9 cellular contexts compared by ENCODE assay signal in genomic region chr5:243648-244367, GRCh38. TPM values are rescaled to one million over a fixed set of nuclear protein-coding genes. Genes with fewer than 3 reads are reported as not detected.
DNase-seq lines count a peak whose midpoint lies in the region; ATAC-seq lines count a peak whose summit lies in the region.
"Not testable (repeated sequence)": the region's sequence is repeated elsewhere in the genome, so short reads cannot be mapped to it uniquely, and the experiment has no call there.
"Had no signal": no experiment of that assay in that cellular context is flagged by ENCODE, and none has a peak within 500 bp of the region (broad histone marks: within the 10 kb centered on the region; RNA-seq: fewer than 3 reads in every experiment).

No MANE protein-coding gene starts in this region.

- H3K9me3 Mint-ChIP-seq in T-helper 1 cell treated with Interleukin-12 subunit alpha and Interleukin-12 subunit beta and Interleukin-4 antibody, amounts not matched to agents 30 μg/mL and 1 μg/mL, for 36 hours: peaks cover 12% of the 10 kb centered on the region
- not testable (repeated sequence) for H3K9me3 Mint-ChIP-seq in activated CD4-positive, alpha-beta memory T cell treated with anti-CD3 and anti-CD28 coated beads, Interleukin-2, amount 10 ng/mL, durations not matched to agents 7 days and 5 days; activated T-cell treated with anti-CD3 and anti-CD28 coated beads, Interleukin-2, amount 50 U/mL, for 72 hours; activated naive CD8-positive, alpha-beta T cell treated with anti-CD3 and anti-CD28 coated beads for 36 hours; effector memory CD8-positive, alpha-beta T cell; natural killer cell treated with Interleukin-12 subunit alpha and Interleukin-12 subunit beta and Interleukin-15 and Interleukin-18, amount 100 ng/mL, for 72 hours

- POLR2A ChIA-PET in activated CD4-positive, alpha-beta memory T cell treated with anti-CD3 and anti-CD28 coated beads, Interleukin-2, amount 10 ng/mL, durations not matched to agents 7 days and 5 days (lab: Charles Lee): interaction anchor here (1.1 kb wide), 1 partner anchor 24 kb away, joined by 3 read pairs; no protein-coding TSS in a partner anchor

- H3K27ac Mint-ChIP-seq in T-helper 1 cell treated with Interleukin-12 subunit alpha and Interleukin-12 subunit beta and Interleukin-4 antibody, amounts not matched to agents 30 μg/mL and 1 μg/mL, for 36 hours: peak overlapping the region; percentile 71
- peak overlapping the region; percentile 41 for H3K27ac Mint-ChIP-seq in activated CD4-positive, alpha-beta memory T cell treated with anti-CD3 and anti-CD28 coated beads, Interleukin-2, amount 10 ng/mL, durations not matched to agents 7 days and 5 days
- H3K27ac Mint-ChIP-seq in activated T-cell treated with anti-CD3 and anti-CD28 coated beads, Interleukin-2, amount 50 U/mL, for 72 hours: peak overlapping the region; percentile 94
- peak overlapping the region; percentile 81 for H3K27ac Mint-ChIP-seq in activated naive CD8-positive, alpha-beta T cell treated with anti-CD3 and anti-CD28 coated beads for 36 hours
- peak overlapping the region; percentile 15 to 78 for H3K27ac Mint-ChIP-seq in effector memory CD8-positive, alpha-beta T cell
- H3K27ac Mint-ChIP-seq in natural killer cell treated with Interleukin-12 subunit alpha and Interleukin-12 subunit beta and Interleukin-15 and Interleukin-18, amount 100 ng/mL, for 72 hours: peak overlapping the region; percentile 14 to 47

- H3K4me3 Mint-ChIP-seq in T-helper 1 cell treated with Interleukin-12 subunit alpha and Interleukin-12 subunit beta and Interleukin-4 antibody, amounts not matched to agents 30 μg/mL and 1 μg/mL, for 36 hours: peak overlapping the region; percentile 22
- H3K4me3 Mint-ChIP-seq in activated CD4-positive, alpha-beta memory T cell treated with anti-CD3 and anti-CD28 coated beads, Interleukin-2, amount 10 ng/mL, durations not matched to agents 7 days and 5 days; effector memory CD8-positive, alpha-beta T cell; natural killer cell treated with Interleukin-12 subunit alpha and Interleukin-12 subunit beta and Interleukin-15 and Interleukin-18, amount 100 ng/mL, for 72 hours: not testable (repeated sequence)
- H3K4me3 Mint-ChIP-seq in activated T-cell treated with anti-CD3 and anti-CD28 coated beads, Interleukin-2, amount 50 U/mL, for 72 hours: peak overlapping the region; percentile 51 to 81
- H3K4me3 Mint-ChIP-seq in activated naive CD8-positive, alpha-beta T cell treated with anti-CD3 and anti-CD28 coated beads for 36 hours: peak overlapping the region; percentile 50

- CTCF ChIA-PET in activated CD4-positive, alpha-beta memory T cell treated with anti-CD3 and anti-CD28 coated beads, Interleukin-2, amount 10 ng/mL, durations not matched to agents 7 days and 5 days (lab: Charles Lee): not testable (repeated sequence)

- H3K27me3 Mint-ChIP-seq in T-helper 1 cell treated with Interleukin-12 subunit alpha and Interleukin-12 subunit beta and Interleukin-4 antibody, amounts not matched to agents 30 μg/mL and 1 μg/mL, for 36 hours (ENCODE audit: low read depth); activated CD4-positive, alpha-beta memory T cell treated with anti-CD3 and anti-CD28 coated beads, Interleukin-2, amount 10 ng/mL, durations not matched to agents 7 days and 5 days; activated T-cell treated with anti-CD3 and anti-CD28 coated beads, Interleukin-2, amount 50 U/mL, for 72 hours (ENCODE audit: low read depth); activated naive CD8-positive, alpha-beta T cell treated with anti-CD3 and anti-CD28 coated beads for 36 hours; effector memory CD8-positive, alpha-beta T cell; natural killer cell treated with Interleukin-12 subunit alpha and Interleukin-12 subunit beta and Interleukin-15 and Interleukin-18, amount 100 ng/mL, for 72 hours: not testable (repeated sequence)

- peaks cover 67% of the 10 kb centered on the region for H3K36me3 Mint-ChIP-seq in T-helper 1 cell treated with Interleukin-12 subunit alpha and Interleukin-12 subunit beta and Interleukin-4 antibody, amounts not matched to agents 30 μg/mL and 1 μg/mL, for 36 hours (ENCODE audit: low read depth)
- peaks cover 75% of the 10 kb centered on the region for H3K36me3 Mint-ChIP-seq in activated CD4-positive, alpha-beta memory T cell treated with anti-CD3 and anti-CD28 coated beads, Interleukin-2, amount 10 ng/mL, durations not matched to agents 7 days and 5 days (ENCODE audit: low read depth)
- H3K36me3 Mint-ChIP-seq in activated T-cell treated with anti-CD3 and anti-CD28 coated beads, Interleukin-2, amount 50 U/mL, for 72 hours (ENCODE audit: insufficient read depth in 2 of 2): peaks cover 23 to 47% of the 10 kb centered on the region in 2 donors
- H3K36me3 Mint-ChIP-seq in activated naive CD8-positive, alpha-beta T cell treated with anti-CD3 and anti-CD28 coated beads for 36 hours: peaks cover 64% of the 10 kb centered on the region
- peaks cover 67% of the 10 kb centered on the region for H3K36me3 Mint-ChIP-seq in effector memory CD8-positive, alpha-beta T cell (ENCODE audit: insufficient read depth)
- peaks cover 29% of the 10 kb centered on the region for H3K36me3 Mint-ChIP-seq in natural killer cell treated with Interleukin-12 subunit alpha and Interleukin-12 subunit beta and Interleukin-15 and Interleukin-18, amount 100 ng/mL, for 72 hours

- H3K4me1 Mint-ChIP-seq in T-helper 1 cell treated with Interleukin-12 subunit alpha and Interleukin-12 subunit beta and Interleukin-4 antibody, amounts not matched to agents 30 μg/mL and 1 μg/mL, for 36 hours (ENCODE audit: low read depth): peaks cover 21% of the 10 kb centered on the region
- H3K4me1 Mint-ChIP-seq in activated CD4-positive, alpha-beta memory T cell treated with anti-CD3 and anti-CD28 coated beads, Interleukin-2, amount 10 ng/mL, durations not matched to agents 7 days and 5 days: peaks cover 11% of the 10 kb centered on the region
- H3K4me1 Mint-ChIP-seq in activated T-cell treated with anti-CD3 and anti-CD28 coated beads, Interleukin-2, amount 50 U/mL, for 72 hours (ENCODE audit: low read depth): peaks cover 24% of the 10 kb centered on the region
- peaks cover 14% of the 10 kb centered on the region for H3K4me1 Mint-ChIP-seq in activated naive CD8-positive, alpha-beta T cell treated with anti-CD3 and anti-CD28 coated beads for 36 hours
- not testable (repeated sequence) for H3K4me1 Mint-ChIP-seq in effector memory CD8-positive, alpha-beta T cell (ENCODE audit: low read depth in 2 of 2); natural killer cell treated with Interleukin-12 subunit alpha and Interleukin-12 subunit beta and Interleukin-15 and Interleukin-18, amount 100 ng/mL, for 72 hours (ENCODE audit: low read depth in 2 of 2)

- not testable (repeated sequence) for DNase-seq in activated CD4-positive, alpha-beta memory T cell treated with anti-CD3 and anti-CD28 coated beads, Interleukin-2, amount 10 ng/mL, durations not matched to agents 7 days and 5 days; effector memory CD8-positive, alpha-beta T cell; natural killer cell treated with Interleukin-12 subunit alpha and Interleukin-12 subunit beta and Interleukin-15 and Interleukin-18, amount 100 ng/mL, for 72 hours (ENCODE audit: low spot score)
- peak; percentile 15 to 25 for DNase-seq in activated T-cell treated with anti-CD3 and anti-CD28 coated beads, Interleukin-2, amount 50 U/mL, for 72 hours
- peak; percentile 38 for DNase-seq in activated naive CD8-positive, alpha-beta T cell treated with anti-CD3 and anti-CD28 coated beads for 36 hours
- DNase-seq in stimulated activated CD8-positive, alpha-beta memory T cell treated with anti-CD3 and anti-CD28 coated beads, Interleukin-4, amount 100 ng/mL, for 48 hours: peak; percentile 43

- ATAC-seq in activated T-cell treated with anti-CD3 and anti-CD28 coated beads, Interleukin-2, amount 50 U/mL, for 72 hours (replicated peaks in 1 of 2); effector memory CD8-positive, alpha-beta T cell (replicated peaks); natural killer cell treated with Interleukin-12 subunit alpha and Interleukin-12 subunit beta and Interleukin-15 and Interleukin-18, amount 100 ng/mL, for 72 hours: not testable (repeated sequence)

RNA-seq across cellular contexts. Expression of gene SDHA, which starts 25.7 kb away (rescaled TPM):
- 100 to 1,000 TPM; 144 to 150 TPM for total RNA-seq in activated CD4-positive, alpha-beta memory T cell treated with anti-CD3 and anti-CD28 coated beads, Interleukin-2, amount 10 ng/mL, durations not matched to agents 7 days and 5 days
- total RNA-seq in activated T-cell treated with anti-CD3 and anti-CD28 coated beads, Interleukin-2, amount 50 U/mL, for 72 hours: 100 to 1,000 TPM; 143 to 144 TPM
- total RNA-seq in activated naive CD8-positive, alpha-beta T cell treated with anti-CD3 and anti-CD28 coated beads for 36 hours: 100 to 1,000 TPM; 146 to 149 TPM
- 100 to 1,000 TPM; 121 to 130 TPM for total RNA-seq in natural killer cell treated with Interleukin-12 subunit alpha and Interleukin-12 subunit beta and Interleukin-15 and Interleukin-18, amount 100 ng/mL, for 72 hours

RNA-seq across cellular contexts. Expression of gene CCDC127, which starts 25.9 kb away (rescaled TPM):
- total RNA-seq in activated CD4-positive, alpha-beta memory T cell treated with anti-CD3 and anti-CD28 coated beads, Interleukin-2, amount 10 ng/mL, durations not matched to agents 7 days and 5 days: 1 to 10 TPM; 5.6 to 6.5 TPM
- 1 to 10 TPM; 6.7 to 8.5 TPM for total RNA-seq in activated T-cell treated with anti-CD3 and anti-CD28 coated beads, Interleukin-2, amount 50 U/mL, for 72 hours
- 1 to 10 TPM; 5.3 to 5.9 TPM for total RNA-seq in activated naive CD8-positive, alpha-beta T cell treated with anti-CD3 and anti-CD28 coated beads for 36 hours
- total RNA-seq in natural killer cell treated with Interleukin-12 subunit alpha and Interleukin-12 subunit beta and Interleukin-15 and Interleukin-18, amount 100 ng/mL, for 72 hours: 1 to 10 TPM; 4.3 to 9.1 TPM

RNA-seq across cellular contexts. Expression of gene PDCD6, which starts 27.6 kb away (rescaled TPM):
- 10 to 100 TPM; 85.3 to 90.4 TPM for total RNA-seq in activated CD4-positive, alpha-beta memory T cell treated with anti-CD3 and anti-CD28 coated beads, Interleukin-2, amount 10 ng/mL, durations not matched to agents 7 days and 5 days
- 10 to 100 TPM; 71.0 to 72.3 TPM for total RNA-seq in activated T-cell treated with anti-CD3 and anti-CD28 coated beads, Interleukin-2, amount 50 U/mL, for 72 hours
- 100 to 1,000 TPM in 1 of 2 experiments, 10 to 100 TPM in 1; 97.3 to 102 TPM for total RNA-seq in activated naive CD8-positive, alpha-beta T cell treated with anti-CD3 and anti-CD28 coated beads for 36 hours
- total RNA-seq in natural killer cell treated with Interleukin-12 subunit alpha and Interleukin-12 subunit beta and Interleukin-15 and Interleukin-18, amount 100 ng/mL, for 72 hours: 10 to 100 TPM; 71.5 to 85.9 TPM

RNA-seq across cellular contexts. Expression of gene LRRC14B, which starts 52.5 kb away (rescaled TPM):
- total RNA-seq in activated CD4-positive, alpha-beta memory T cell treated with anti-CD3 and anti-CD28 coated beads, Interleukin-2, amount 10 ng/mL, durations not matched to agents 7 days and 5 days: not detected
- total RNA-seq in activated T-cell treated with anti-CD3 and anti-CD28 coated beads, Interleukin-2, amount 50 U/mL, for 72 hours: not detected
- under 1 TPM in 1 of 2 experiments, not detected in 1; 0.23 TPM for total RNA-seq in activated naive CD8-positive, alpha-beta T cell treated with anti-CD3 and anti-CD28 coated beads for 36 hours
- not detected for total RNA-seq in natural killer cell treated with Interleukin-12 subunit alpha and Interleukin-12 subunit beta and Interleukin-15 and Interleukin-18, amount 100 ng/mL, for 72 hours
- total RNA-seq: HFFc6, K562 had no signal

Comparison
In these comparisons a context has a peak if more than half of its experiments do, and no peak if none do; other contexts are left out.
1. H3K27ac Mint-ChIP-seq: peak in every context shown above with its lines; median percentile 94 in activated T-cell treated with anti-CD3 and anti-CD28 coated beads, Interleukin-2, amount 50 U/mL, for 72 hours; 81 in activated naive CD8-positive, alpha-beta T cell treated with anti-CD3 and anti-CD28 coated beads for 36 hours; 71 in T-helper 1 cell treated with Interleukin-12 subunit alpha and Interleukin-12 subunit beta and Interleukin-4 antibody, amounts not matched to agents 30 μg/mL and 1 μg/mL, for 36 hours; 46 in effector memory CD8-positive, alpha-beta T cell; 41 in activated CD4-positive, alpha-beta memory T cell treated with anti-CD3 and anti-CD28 coated beads, Interleukin-2, amount 10 ng/mL, durations not matched to agents 7 days and 5 days; 30 in natural killer cell treated with Interleukin-12 subunit alpha and Interleukin-12 subunit beta and Interleukin-15 and Interleukin-18, amount 100 ng/mL, for 72 hours.